9 cellular contexts compared by ENCODE assay signal in genomic region chr1:8497196-8497878, GRCh38.
DNase-seq lines count a peak whose midpoint lies in the region; ATAC-seq and TF ChIP-seq lines count a peak whose summit lies in the region.
"Had no signal": no experiment of that assay in that cellular context is flagged by ENCODE, and none has a peak within 500 bp of the region (broad histone marks: within the 10 kb centered on the region; RNA-seq: fewer than 3 reads in every experiment).

No MANE protein-coding gene starts in this region.

- H3K23ac ChIP-seq in IMR-90 (ENCODE audit: low read depth, low read length), result no peak overlapping the region

- intact Hi-C loops in IMR-90 (cut with micrococcal nuclease), result no loop called here

- H3K36me3 Mint-ChIP-seq in memory B cell, result peaks cover 20% of the 10 kb centered on the region

- no peaks in the 10 kb centered on the region for H3K27me3 ChIP-seq in IMR-90 (ENCODE audit: control insufficient read depth, insufficient read depth, low read length)

- peak overlapping the region; percentile 62 for H2BK5ac ChIP-seq in IMR-90 (ENCODE audit: low read depth, low read length, poor library complexity, severe bottlenecking)

- H4K5ac ChIP-seq in IMR-90 (ENCODE audit: low read depth, low read length), result no peak overlapping the region

- H2BK120ac ChIP-seq in IMR-90 (ENCODE audit: low read depth, low read length), result no peak overlapping the region

- BruUV-seq in IMR-90 (replicated peaks; lab: Mats Ljungman, UMichigan), result no TSS peak

- H3K9me3 Mint-ChIP-seq in memory B cell, result no peaks in the 10 kb centered on the region

- no peak for TF ChIP-seq RAD21 in IMR-90 (IDR thresholded peaks at IDR 0.05; ENCODE audit: low read length)

- H2AK9ac ChIP-seq in IMR-90 (replicated peaks; ENCODE audit: low read depth, low read length, poor library complexity), result no peak overlapping the region

- H4K20me1 ChIP-seq in IMR-90 (ENCODE audit: insufficient read depth, low read length), result peaks cover 3% of the 10 kb centered on the region; the same call in 1 of the 2 replicates

- H3K4me3 Mint-ChIP-seq in memory B cell, result peak overlapping the region; percentile 52

- peaks cover 22% of the 10 kb centered on the region for H3K36me3 ChIP-seq in IMR-90 (ENCODE audit: control insufficient read depth, insufficient read depth, low read length)

- CTCF ChIA-PET in IMR-90 (lab: Yijun Ruan, JAX), result interaction anchor here (0.6 to 0.7 kb wide), 2 partner anchors 12 to 288 kb away, joined by 3 read pairs; no protein-coding TSS in a partner anchor

- no peaks in the 10 kb centered on the region for H3K27me3 Mint-ChIP-seq in memory B cell

- H3K18ac ChIP-seq in IMR-90 (ENCODE audit: low read depth, low read length), result no peak overlapping the region

- H3K4me2 ChIP-seq in IMR-90 (ENCODE audit: low read depth, low read length), result no peak overlapping the region

- no peak overlapping the region for H3K4me3 ChIP-seq in AG09309 (ENCODE audit: control insufficient read depth, low read depth, low read length)
- H3K4me3 ChIP-seq in IMR-90 (ENCODE audit: insufficient read depth, low read depth, low read length), result no peak overlapping the region
- H3K4me3 ChIP-seq in cardiac fibroblast (replicated peaks in 1 of 2; ENCODE audit: low read depth in 2 of 2, low read length in 2 of 2), result no peak overlapping the region

- in situ Hi-C loops in IMR-90 (cut with MboI; ENCODE audit: low sequenced_read_pairs), result no loop called here

- no peak overlapping the region for H2BK20ac ChIP-seq in IMR-90 (ENCODE audit: low read depth, low read length)

- WGBS in IMR-90 (ENCODE audit: extremely low coverage in 2 of 2, insufficient read length in 1 of 2), 2 experiments, result 80% methylated on average over 1 of the region's 3 CpGs; no CpG with 5 or more reads in 1 of the 2 experiments

- dilution Hi-C loops in IMR-90 (cut with HindIII; ENCODE audit: low sequenced_read_pairs, unreplicated experiment), result no loop called here

- no peak overlapping the region for H4K91ac ChIP-seq in IMR-90 (ENCODE audit: insufficient read depth, low read depth, low read length)

- peaks cover 8% of the 10 kb centered on the region; the same call in 1 of the 2 replicates for H3K9me1 ChIP-seq in IMR-90 (ENCODE audit: insufficient read depth, low read length)

- ATAC-seq in IMR-90 (ENCODE audit: low read depth) (peak; percentile 64), memory B cell (ENCODE audit: low read depth) (peak; percentile 55), GM18519 (IDR thresholded peaks at IDR 0.05; ENCODE audit: low FRiP score, unreplicated experiment) (no peak), SK-N-SH treated with all-trans-retinoic acid at 6 μM for 48 hours (no peak; the same call in 2 of the 3 replicates)

- TF ChIP-seq POLR2A in IMR-90 (IDR thresholded peaks at IDR 0.05; ENCODE audit: low read depth, low read length), result no peak

- H3K9me3 ChIP-seq in IMR-90 (ENCODE audit: control insufficient read depth, insufficient read depth, low read length), result no peaks in the 10 kb centered on the region

- H3K27ac ChIP-seq in IMR-90 (ENCODE audit: insufficient read depth, low read length), result no peak overlapping the region

- H3K4ac ChIP-seq in IMR-90 (ENCODE audit: low read depth, low read length), result no peak overlapping the region

- no peak overlapping the region for H4K8ac ChIP-seq in IMR-90 (ENCODE audit: low read depth in 2 of 2, low read length in 2 of 2)

- no peak overlapping the region for H3K9ac ChIP-seq in IMR-90 (ENCODE audit: low read depth, low read length)

- no peak overlapping the region for H2AK5ac ChIP-seq in IMR-90 (ENCODE audit: low read depth, low read length)

- no peak for TF ChIP-seq CTCF in AG09309 (IDR thresholded peaks at IDR 0.05; ENCODE audit: control insufficient read depth, insufficient read depth, low read depth, low read length, missing control alignments)
- no peak for TF ChIP-seq CTCF in IMR-90 (conservative IDR thresholded peaks at IDR 0.05; ENCODE audit: low read depth, low read length)
- TF ChIP-seq CTCF in cardiac fibroblast (IDR thresholded peaks at IDR 0.05; ENCODE audit: low read depth, low read length), result no peak

- peaks cover 31% of the 10 kb centered on the region for H3K4me1 Mint-ChIP-seq in memory B cell

- no peak overlapping the region for H2AFZ ChIP-seq in IMR-90 (replicated peaks; ENCODE audit: low read length, poor library complexity)

- peak; percentile 52 for DNase-seq in AG09309 (ENCODE audit: low read depth)
- DNase-seq in IMR-90, result peak; percentile 74
- peak; percentile 79 to 86 for DNase-seq in cardiac fibroblast (ENCODE audit: low read depth in 2 of 2)
- DNase-seq in memory B cell (ENCODE audit: low spot score in 2 of 2), result peak in 1 of 2 donors; percentile 14
- DNase-seq in UCSD-AML1 (lab: John Stamatoyannopoulos, UW; ENCODE audit: unreplicated experiment), result no peak
- no peak for DNase-seq in cerebellum (ENCODE audit: low spot score)
- DNase-seq: stimulated activated CD4-positive, alpha-beta T cell treated with anti-CD3 and anti-CD28 coated beads, Interleukin-4, amount 100 ng/mL, for 1 hour had no signal

- peaks cover 6% of the 10 kb centered on the region for H3K4me1 ChIP-seq in IMR-90 (ENCODE audit: control insufficient read depth, insufficient read depth, low read length)

- H3K79me1 ChIP-seq in IMR-90 (ENCODE audit: low read depth in 1 of 2, low read length in 2 of 2), result peaks cover 30 to 44% of the 10 kb centered on the region in 2 experiments

- no peak overlapping the region for H3K56ac ChIP-seq in IMR-90 (ENCODE audit: extremely low read depth, insufficient read depth, low read length)

- POLR2A ChIA-PET in IMR-90 (lab: Charles Lee; ENCODE audit: unreplicated experiment), result no interaction called here

- peak overlapping the region; percentile 92 for H3K27ac Mint-ChIP-seq in memory B cell

- H2BK15ac ChIP-seq in IMR-90 (ENCODE audit: low read depth, low read length), result no peak overlapping the region

- H3K14ac ChIP-seq in IMR-90 (replicated peaks; ENCODE audit: low read depth, low read length), result no peak overlapping the region

TF ChIP-seq in IMR-90, 13 proteins besides CTCF, POLR2A, EP300 and RAD21:
- TF ChIP-seq RCOR1 (IDR thresholded peaks at IDR 0.05; ENCODE audit: insufficient replicate concordance, low read length), result no peak
- peak; percentile 46; the same call in 1 of the 2 replicates for TF ChIP-seq FOS (IDR thresholded peaks at IDR 0.05; ENCODE audit: low read depth, low read length)
- no peak for TF ChIP-seq CHD1 (IDR thresholded peaks at IDR 0.05; ENCODE audit: low read depth, low read length)
- no peak for TF ChIP-seq MAZ (IDR thresholded peaks at IDR 0.05; ENCODE audit: borderline replicate concordance, low read depth, low read length)
- peak; percentile 97 for TF ChIP-seq CEBPB (IDR thresholded peaks at IDR 0.05; ENCODE audit: low read depth, low read length)
TF ChIP-seq in IMR-90: peak in this region for 2.

TF ChIP-seq in SK-N-SH treated with all-trans-retinoic acid at 6 μM for 48 hours, 23 proteins besides CTCF, POLR2A, EP300 and RAD21:
- TF ChIP-seq CSDC2 (CRISPR knock-in tag; IDR thresholded peaks at IDR 0.05) (no peak), ZNF565 (CRISPR knock-in tag; conservative IDR thresholded peaks at IDR 0.05; ENCODE audit: low read depth) (no peak), CREB5 (CRISPR knock-in tag; IDR thresholded peaks at IDR 0.05; ENCODE audit: low read depth) (no peak), TOX (CRISPR knock-in tag; IDR thresholded peaks at IDR 0.05; ENCODE audit: borderline replicate concordance) (no peak), ZC3H10 (CRISPR knock-in tag; IDR thresholded peaks at IDR 0.05) (no peak), PATZ1 (CRISPR knock-in tag; IDR thresholded peaks at IDR 0.05; ENCODE audit: borderline replicate concordance) (no peak)

Comparison
In these comparisons a context has a peak if more than half of its experiments do, and no peak if none do; other contexts are left out.
1. DNase-seq: peak in AG09309 (single experiment), IMR-90 (single experiment) and cardiac fibroblast (2 of 2); none in UCSD-AML1 (single experiment) and cerebellum (single experiment).
2. ATAC-seq: peak in IMR-90 (single experiment) and memory B cell (single experiment); none in GM18519 (single experiment) and SK-N-SH treated with all-trans-retinoic acid at 6 μM for 48 hours (single experiment).